ENCODE assay signal across 1 cellular context in the genomic region with DNA sequence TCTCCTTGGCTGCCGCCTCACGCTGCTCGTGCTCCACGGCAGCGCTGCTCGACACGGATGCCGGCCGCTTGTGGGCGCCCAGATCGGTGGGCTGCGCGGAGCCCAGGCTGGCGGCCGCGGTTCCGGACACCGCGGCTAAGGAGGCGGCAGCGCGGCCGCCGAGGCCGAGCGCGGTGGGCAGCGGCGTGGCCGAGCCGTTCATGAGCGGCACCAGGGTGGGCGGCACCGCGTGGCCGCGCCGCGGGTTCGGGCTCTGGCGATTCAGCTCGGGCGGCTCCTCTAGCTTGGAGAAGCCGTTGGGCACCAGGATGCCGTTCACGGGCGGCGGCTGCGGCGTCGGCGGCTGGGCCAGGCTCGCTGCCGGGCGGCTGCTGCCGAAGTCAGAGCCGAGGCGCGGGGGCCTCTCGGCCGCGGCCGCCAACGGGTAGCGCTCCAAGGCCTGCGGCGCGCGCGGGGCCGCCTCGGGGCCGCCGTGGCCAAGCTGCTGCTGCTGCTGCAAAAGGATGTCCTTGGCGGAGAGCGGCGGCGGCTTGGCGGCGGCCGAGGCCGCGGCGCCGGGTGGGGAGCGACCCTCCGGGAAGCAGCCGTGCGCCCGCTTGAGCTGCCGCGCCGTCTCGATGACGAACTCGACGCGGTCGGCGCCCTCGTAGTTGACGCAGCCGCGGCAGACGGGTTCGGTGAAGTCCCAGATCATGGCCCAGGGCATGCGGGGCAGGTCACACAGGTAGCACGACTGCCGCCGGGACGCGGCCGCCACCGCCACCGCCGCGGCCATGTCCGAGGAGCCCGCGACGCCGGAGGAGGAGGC.
A peak's percentile ranks its signal among the peaks of the same experiment; 100 is the strongest.
TF ChIP-seq lines count a peak whose summit lies in the region.

No MANE protein-coding gene starts in this region.

TF ChIP-seq in K562, 482 proteins besides CTCF, POLR2A, EP300 and RAD21 (continued from another document and continues in another):
- TF ChIP-seq, protein P1, sequence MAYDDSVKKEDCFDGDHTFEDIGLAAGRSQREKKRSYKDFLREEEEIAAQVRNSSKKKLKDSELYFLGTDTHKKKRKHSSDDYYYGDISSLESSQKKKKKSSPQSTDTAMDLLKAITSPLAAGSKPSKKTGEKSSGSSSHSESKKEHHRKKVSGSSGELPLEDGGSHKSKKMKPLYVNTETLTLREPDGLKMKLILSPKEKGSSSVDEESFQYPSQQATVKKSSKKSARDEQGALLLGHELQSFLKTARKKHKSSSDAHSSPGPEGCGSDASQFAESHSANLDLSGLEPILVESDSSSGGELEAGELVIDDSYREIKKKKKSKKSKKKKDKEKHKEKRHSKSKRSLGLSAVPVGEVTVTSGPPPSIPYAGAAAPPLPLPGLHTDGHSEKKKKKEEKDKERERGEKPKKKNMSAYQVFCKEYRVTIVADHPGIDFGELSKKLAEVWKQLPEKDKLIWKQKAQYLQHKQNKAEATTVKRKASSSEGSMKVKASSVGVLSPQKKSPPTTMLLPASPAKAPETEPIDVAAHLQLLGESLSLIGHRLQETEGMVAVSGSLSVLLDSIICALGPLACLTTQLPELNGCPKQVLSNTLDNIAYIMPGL (CRISPR knock-in tag; IDR thresholded peaks at IDR 0.05), result 0 out of 2 replicates have a peak, but pooled peaks have one; percentile 25
- TF ChIP-seq POLR2AphosphoS2 (IDR thresholded peaks at IDR 0.05; ENCODE audit: low read length) (peak; percentile 67; the same call in 1 of the 2 replicates), HNRNPLL (IDR thresholded peaks at IDR 0.05; ENCODE audit: low read depth, low read length, poor library complexity, severe bottlenecking) (peak; percentile 26), ZBTB8A (IDR thresholded peaks at IDR 0.05; ENCODE audit: partially characterized antibody) (no peak), ZNF263 (CRISPR knock-in tag; IDR thresholded peaks at IDR 0.05; ENCODE audit: borderline replicate concordance) (peak; percentile 54; the same call in 1 of the 2 replicates), ZNF589 (CRISPR knock-in tag; IDR thresholded peaks at IDR 0.05; ENCODE audit: low read depth) (peak; percentile 50; the same call in 1 of the 2 replicates), SMARCA5 (IDR thresholded peaks at IDR 0.05) (no peak), ZFX (CRISPR knock-in tag; IDR thresholded peaks at IDR 0.05) (peak; percentile 71), PPARD (CRISPR knock-in tag; IDR thresholded peaks at IDR 0.05) (no peak), POLR2AphosphoS5 (IDR thresholded peaks at IDR 0.05; ENCODE audit: control insufficient read depth, insufficient read depth, low read depth, low read length) (no peak), TFAM (CRISPR knock-in tag; conservative IDR thresholded peaks at IDR 0.05) (no peak), IRF1 (CRISPR knock-in tag; IDR thresholded peaks at IDR 0.05; ENCODE audit: borderline replicate concordance) (no peak), ZNF79 (CRISPR knock-in tag; IDR thresholded peaks at IDR 0.05; ENCODE audit: low read depth) (no peak), MAZ (CRISPR knock-in tag; conservative IDR thresholded peaks at IDR 0.05 in 1 of 2, IDR thresholded peaks at IDR 0.05 in 1 of 2) (peak in 1 of 2 experiments; percentile 71; a peak in 3 of 4 replicates), CUX1 (CRISPR knock-in tag; IDR thresholded peaks at IDR 0.05) (no peak), POLR2B (IDR thresholded peaks at IDR 0.05; ENCODE audit: low read depth, partially characterized antibody) (peak; percentile 25), IFI16 (CRISPR knock-in tag; IDR thresholded peaks at IDR 0.05) (no peak), CREB1 (IDR thresholded peaks at IDR 0.05) (peak; percentile 83), CREB1 (CRISPR knock-in tag; IDR thresholded peaks at IDR 0.05) (peak; percentile 70; the same call in 1 of the 2 replicates), HNRNPL (IDR thresholded peaks at IDR 0.05; ENCODE audit: low read depth, low read length) (0 out of 2 replicates have a peak, but pooled peaks have one; percentile 41), XRCC5 (IDR thresholded peaks at IDR 0.05; ENCODE audit: low read depth, low read length) (no peak), RBBP5 (IDR thresholded peaks at IDR 0.05; ENCODE audit: borderline replicate concordance, insufficient read depth, low read length, poor library complexity, severe bottlenecking) (peak; percentile 88), EGR1 (conservative IDR thresholded peaks at IDR 0.05) (no peak; the same call in 1 of the 2 replicates), NONO (IDR thresholded peaks at IDR 0.05; ENCODE audit: low read depth in 2 of 2, low read length in 1 of 2) (peak; percentile 36 to 55; a peak in 3 of 4 replicates), SIN3A (IDR thresholded peaks at IDR 0.05; ENCODE audit: borderline replicate concordance in 2 of 2, control insufficient read depth in 1 of 2, low read depth in 2 of 2, low read length in 2 of 2) (peak; percentile 14 to 22; a peak in 1 of 4 replicates), CCNT2 (IDR thresholded peaks at IDR 0.05; ENCODE audit: borderline replicate concordance, extremely low read depth, insufficient read length, low read depth, low read length) (peak; percentile 34), U2AF1 (optimal IDR thresholded peaks at IDR 0.05; ENCODE audit: low read depth, low read length) (peak; percentile 36), HMBOX1 (IDR thresholded peaks at IDR 0.05) (no peak)
- TF ChIP-seq, protein P2, sequence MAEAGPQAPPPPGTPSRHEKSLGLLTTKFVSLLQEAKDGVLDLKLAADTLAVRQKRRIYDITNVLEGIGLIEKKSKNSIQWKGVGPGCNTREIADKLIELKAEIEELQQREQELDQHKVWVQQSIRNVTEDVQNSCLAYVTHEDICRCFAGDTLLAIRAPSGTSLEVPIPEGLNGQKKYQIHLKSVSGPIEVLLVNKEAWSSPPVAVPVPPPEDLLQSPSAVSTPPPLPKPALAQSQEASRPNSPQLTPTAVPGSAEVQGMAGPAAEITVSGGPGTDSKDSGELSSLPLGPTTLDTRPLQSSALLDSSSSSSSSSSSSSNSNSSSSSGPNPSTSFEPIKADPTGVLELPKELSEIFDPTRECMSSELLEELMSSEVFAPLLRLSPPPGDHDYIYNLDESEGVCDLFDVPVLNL (CRISPR knock-in tag; IDR thresholded peaks at IDR 0.05; ENCODE audit: low read depth), result no peak
- TF ChIP-seq, protein P3, sequence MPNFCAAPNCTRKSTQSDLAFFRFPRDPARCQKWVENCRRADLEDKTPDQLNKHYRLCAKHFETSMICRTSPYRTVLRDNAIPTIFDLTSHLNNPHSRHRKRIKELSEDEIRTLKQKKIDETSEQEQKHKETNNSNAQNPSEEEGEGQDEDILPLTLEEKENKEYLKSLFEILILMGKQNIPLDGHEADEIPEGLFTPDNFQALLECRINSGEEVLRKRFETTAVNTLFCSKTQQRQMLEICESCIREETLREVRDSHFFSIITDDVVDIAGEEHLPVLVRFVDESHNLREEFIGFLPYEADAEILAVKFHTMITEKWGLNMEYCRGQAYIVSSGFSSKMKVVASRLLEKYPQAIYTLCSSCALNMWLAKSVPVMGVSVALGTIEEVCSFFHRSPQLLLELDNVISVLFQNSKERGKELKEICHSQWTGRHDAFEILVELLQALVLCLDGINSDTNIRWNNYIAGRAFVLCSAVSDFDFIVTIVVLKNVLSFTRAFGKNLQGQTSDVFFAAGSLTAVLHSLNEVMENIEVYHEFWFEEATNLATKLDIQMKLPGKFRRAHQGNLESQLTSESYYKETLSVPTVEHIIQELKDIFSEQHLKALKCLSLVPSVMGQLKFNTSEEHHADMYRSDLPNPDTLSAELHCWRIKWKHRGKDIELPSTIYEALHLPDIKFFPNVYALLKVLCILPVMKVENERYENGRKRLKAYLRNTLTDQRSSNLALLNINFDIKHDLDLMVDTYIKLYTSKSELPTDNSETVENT (CRISPR knock-in tag; IDR thresholded peaks at IDR 0.05), result peak; percentile 44; the same call in 1 of the 2 replicates
- TF ChIP-seq, protein P4, sequence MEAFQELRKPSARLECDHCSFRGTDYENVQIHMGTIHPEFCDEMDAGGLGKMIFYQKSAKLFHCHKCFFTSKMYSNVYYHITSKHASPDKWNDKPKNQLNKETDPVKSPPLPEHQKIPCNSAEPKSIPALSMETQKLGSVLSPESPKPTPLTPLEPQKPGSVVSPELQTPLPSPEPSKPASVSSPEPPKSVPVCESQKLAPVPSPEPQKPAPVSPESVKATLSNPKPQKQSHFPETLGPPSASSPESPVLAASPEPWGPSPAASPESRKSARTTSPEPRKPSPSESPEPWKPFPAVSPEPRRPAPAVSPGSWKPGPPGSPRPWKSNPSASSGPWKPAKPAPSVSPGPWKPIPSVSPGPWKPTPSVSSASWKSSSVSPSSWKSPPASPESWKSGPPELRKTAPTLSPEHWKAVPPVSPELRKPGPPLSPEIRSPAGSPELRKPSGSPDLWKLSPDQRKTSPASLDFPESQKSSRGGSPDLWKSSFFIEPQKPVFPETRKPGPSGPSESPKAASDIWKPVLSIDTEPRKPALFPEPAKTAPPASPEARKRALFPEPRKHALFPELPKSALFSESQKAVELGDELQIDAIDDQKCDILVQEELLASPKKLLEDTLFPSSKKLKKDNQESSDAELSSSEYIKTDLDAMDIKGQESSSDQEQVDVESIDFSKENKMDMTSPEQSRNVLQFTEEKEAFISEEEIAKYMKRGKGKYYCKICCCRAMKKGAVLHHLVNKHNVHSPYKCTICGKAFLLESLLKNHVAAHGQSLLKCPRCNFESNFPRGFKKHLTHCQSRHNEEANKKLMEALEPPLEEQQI (IDR thresholded peaks at IDR 0.05), result no peak
- TF ChIP-seq, protein P5, sequence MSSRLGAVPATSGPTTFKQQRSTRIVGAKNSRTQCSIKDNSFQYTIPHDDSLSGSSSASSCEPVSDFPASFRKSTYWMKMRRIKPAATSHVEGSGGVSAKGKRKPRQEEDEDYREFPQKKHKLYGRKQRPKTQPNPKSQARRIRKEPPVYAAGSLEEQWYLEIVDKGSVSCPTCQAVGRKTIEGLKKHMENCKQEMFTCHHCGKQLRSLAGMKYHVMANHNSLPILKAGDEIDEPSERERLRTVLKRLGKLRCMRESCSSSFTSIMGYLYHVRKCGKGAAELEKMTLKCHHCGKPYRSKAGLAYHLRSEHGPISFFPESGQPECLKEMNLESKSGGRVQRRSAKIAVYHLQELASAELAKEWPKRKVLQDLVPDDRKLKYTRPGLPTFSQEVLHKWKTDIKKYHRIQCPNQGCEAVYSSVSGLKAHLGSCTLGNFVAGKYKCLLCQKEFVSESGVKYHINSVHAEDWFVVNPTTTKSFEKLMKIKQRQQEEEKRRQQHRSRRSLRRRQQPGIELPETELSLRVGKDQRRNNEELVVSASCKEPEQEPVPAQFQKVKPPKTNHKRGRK (tag; IDR thresholded peaks at IDR 0.05), result no peak
